ENCODE assay signal across 9 cellular contexts in genomic region chr20:56630086-56630493, GRCh38. TPM values are rescaled to one million over a fixed set of nuclear protein-coding genes. Genes with fewer than 3 reads are reported as not detected.
A peak's percentile ranks its signal among the peaks of the same experiment; 100 is the strongest.
DNase-seq lines count a peak whose midpoint lies in the region; ATAC-seq and TF ChIP-seq lines count a peak whose summit lies in the region.
"Had no signal": no experiment of that assay in that cellular context is flagged by ENCODE, and none has a peak within 500 bp of the region (broad histone marks: within the 10 kb centered on the region; RNA-seq: fewer than 3 reads in every experiment).

No MANE protein-coding gene starts in this region.

- WGBS in esophagus, 2 donors, result 1 to 4% methylated on average over 23 to 38 of the region's 38 CpGs

- peak overlapping the region; percentile 98 for H3K4me2 ChIP-seq in neural progenitor cell

- H3F3A ChIP-seq in neural progenitor cell (ENCODE audit: low read depth), result peaks cover 21% of the 10 kb centered on the region

- peaks cover 0 to 6% of the 10 kb centered on the region in 2 donors for H3K27me3 ChIP-seq in esophagus (ENCODE audit: control insufficient read depth in 1 of 2, insufficient read depth in 2 of 2, low read length in 2 of 2)
- peaks cover 83% of the 10 kb centered on the region for H3K27me3 ChIP-seq in neural progenitor cell

- peak overlapping the region; percentile 76 for H3K27ac Mint-ChIP-seq in neural progenitor cell
- H3K27ac Mint-ChIP-seq in natural killer cell, result no peak overlapping the region
- no peak overlapping the region for H3K27ac Mint-ChIP-seq in activated T-helper 2 cell treated with anti-CD3 and anti-CD28 coated beads, Interferon-gamma antibody, Interleukin-2, Interleukin-4, amounts not matched to agents 10 μg/mL and 5 μg/mL and 100 μg/mL, durations not matched to agents 14 hours and 24 hours and 36 hours

- H3K27ac ChIP-seq in esophagus (ENCODE audit: low read depth in 2 of 2, low read length in 1 of 2), result peak overlapping the region; percentile 91 to 95
- H3K27ac ChIP-seq in neural progenitor cell, result no peak overlapping the region

- peaks cover 6% of the 10 kb centered on the region for H3K36me3 Mint-ChIP-seq in neural progenitor cell
- H3K36me3 Mint-ChIP-seq in natural killer cell, result no peaks in the 10 kb centered on the region
- no peaks in the 10 kb centered on the region for H3K36me3 Mint-ChIP-seq in activated T-helper 2 cell treated with anti-CD3 and anti-CD28 coated beads, Interferon-gamma antibody, Interleukin-2, Interleukin-4, amounts not matched to agents 10 μg/mL and 5 μg/mL and 100 μg/mL, durations not matched to agents 14 hours and 24 hours and 36 hours (ENCODE audit: low read depth)

- no peak for DNase-seq in Right ventricle myocardium inferior (ENCODE audit: missing footprints)
- no peak for DNase-seq in cardiac septum (ENCODE audit: low spot score)
- DNase-seq in RPMI8226, result peak; percentile 86
- DNase-seq in neural progenitor cell (ENCODE audit: low spot score), result peak; percentile 95
- no peak for DNase-seq in natural killer cell
- no peak for DNase-seq in activated T-helper 2 cell treated with anti-CD3 and anti-CD28 coated beads, Interferon-gamma antibody, Interleukin-2, Interleukin-4, amounts not matched to agents 10 μg/mL and 5 μg/mL and 100 μg/mL, durations not matched to agents 14 hours and 24 hours and 36 hours (ENCODE audit: low spot score)

- peak overlapping the region; percentile 93 for H2AFZ ChIP-seq in neural progenitor cell (replicated peaks)

- no peaks in the 10 kb centered on the region for H3K79me2 ChIP-seq in neural progenitor cell (ENCODE audit: low read depth)

- H3K9me3 Mint-ChIP-seq in neural progenitor cell (no peaks in the 10 kb centered on the region), natural killer cell (no peaks in the 10 kb centered on the region)
- no peaks in the 10 kb centered on the region for H3K9me3 Mint-ChIP-seq in activated T-helper 2 cell treated with anti-CD3 and anti-CD28 coated beads, Interferon-gamma antibody, Interleukin-2, Interleukin-4, amounts not matched to agents 10 μg/mL and 5 μg/mL and 100 μg/mL, durations not matched to agents 14 hours and 24 hours and 36 hours
- H3K9me3 Mint-ChIP-seq: central memory CD8-positive, alpha-beta T cell had no signal

- H3K4me1 ChIP-seq in esophagus (ENCODE audit: control insufficient read depth in 2 of 2, insufficient read depth in 2 of 2, low read length in 1 of 2), result peaks cover 10 to 16% of the 10 kb centered on the region in 2 donors
- H3K4me1 ChIP-seq in neural progenitor cell, result peaks cover 53% of the 10 kb centered on the region

- ATAC-seq in Right ventricle myocardium inferior (peak; percentile 20), natural killer cell (no peak), HG03354 (IDR thresholded peaks at IDR 0.05; ENCODE audit: poor library complexity, severe bottlenecking, unreplicated experiment) (no peak)

- H3K36me3 ChIP-seq in esophagus (ENCODE audit: control insufficient read depth in 2 of 2, insufficient read depth in 2 of 2, low read length in 1 of 2) (peaks cover 0 to 6% of the 10 kb centered on the region in 2 donors), neural progenitor cell (no peaks in the 10 kb centered on the region)

- peaks cover 30% of the 10 kb centered on the region for H3K4me1 Mint-ChIP-seq in neural progenitor cell
- H3K4me1 Mint-ChIP-seq in natural killer cell, result no peaks in the 10 kb centered on the region
- peaks cover 7% of the 10 kb centered on the region for H3K4me1 Mint-ChIP-seq in activated T-helper 2 cell treated with anti-CD3 and anti-CD28 coated beads, Interferon-gamma antibody, Interleukin-2, Interleukin-4, amounts not matched to agents 10 μg/mL and 5 μg/mL and 100 μg/mL, durations not matched to agents 14 hours and 24 hours and 36 hours (ENCODE audit: low read depth)
- H3K4me1 Mint-ChIP-seq: central memory CD8-positive, alpha-beta T cell had no signal

- peak overlapping the region; percentile 81 to 85 for H3K4me3 ChIP-seq in esophagus (ENCODE audit: low read depth in 1 of 2, low read length in 2 of 2)
- H3K4me3 ChIP-seq in neural progenitor cell, result peak overlapping the region; percentile 67

- peaks cover 76% of the 10 kb centered on the region for H3K27me3 Mint-ChIP-seq in neural progenitor cell (ENCODE audit: insufficient read depth, low read depth)
- H3K27me3 Mint-ChIP-seq in natural killer cell (ENCODE audit: low read depth in 2 of 2), result peaks cover 39 to 56% of the 10 kb centered on the region in 2 donors
- H3K27me3 Mint-ChIP-seq in activated T-helper 2 cell treated with anti-CD3 and anti-CD28 coated beads, Interferon-gamma antibody, Interleukin-2, Interleukin-4, amounts not matched to agents 10 μg/mL and 5 μg/mL and 100 μg/mL, durations not matched to agents 14 hours and 24 hours and 36 hours (ENCODE audit: low read depth), result peaks cover 69% of the 10 kb centered on the region

- peaks cover 48% of the 10 kb centered on the region for H4K20me1 ChIP-seq in neural progenitor cell (ENCODE audit: low read depth)

- intact Hi-C loops in Right ventricle myocardium inferior (cut with DNase I), result no loop called here
- intact Hi-C loops in cardiac septum (cut with DNase I), result no loop called here
- intact Hi-C loops in natural killer cell (cut with micrococcal nuclease), result no loop called here
- intact Hi-C loops in activated T-helper 2 cell treated with anti-CD3 and anti-CD28 coated beads, Interferon-gamma antibody, Interleukin-2, Interleukin-4, amounts not matched to agents 10 μg/mL and 5 μg/mL and 100 μg/mL, durations not matched to agents 14 hours and 24 hours and 36 hours (cut with micrococcal nuclease), result no loop called here

- no peak overlapping the region for H3K9ac ChIP-seq in neural progenitor cell

- H3K4me3 Mint-ChIP-seq in neural progenitor cell (peak overlapping the region; percentile 88), natural killer cell (no peak overlapping the region)
- H3K4me3 Mint-ChIP-seq in activated T-helper 2 cell treated with anti-CD3 and anti-CD28 coated beads, Interferon-gamma antibody, Interleukin-2, Interleukin-4, amounts not matched to agents 10 μg/mL and 5 μg/mL and 100 μg/mL, durations not matched to agents 14 hours and 24 hours and 36 hours (ENCODE audit: low read depth), result no peak overlapping the region

- H3K9me3 ChIP-seq in esophagus (ENCODE audit: control insufficient read depth in 2 of 2, insufficient read depth in 1 of 2, low read depth in 1 of 2, low read length in 1 of 2) (no peaks in the 10 kb centered on the region), neural progenitor cell (ENCODE audit: low read depth) (no peaks in the 10 kb centered on the region)

- TF ChIP-seq CTCF in neural progenitor cell (IDR thresholded peaks at IDR 0.05) (peak; percentile 88), natural killer cell (IDR thresholded peaks at IDR 0.05) (no peak)

RNA-seq across cellular contexts. Expression of gene TFAP2C, which starts 1.0 kb away (rescaled TPM):
- total RNA-seq in Right ventricle myocardium inferior, result 0.22 TPM
- total RNA-seq in cardiac septum, result 0.22 TPM
- 10 to 100 TPM; 18.3 to 18.6 TPM for polyA plus RNA-seq in esophagus
- total RNA-seq in neural progenitor cell (ENCODE audit: low replicate concordance), result 0.60 and 1.1 TPM in 2 replicates
- not detected for total RNA-seq in natural killer cell
- not detected in 2 replicates for total RNA-seq in activated T-helper 2 cell treated with anti-CD3 and anti-CD28 coated beads, Interferon-gamma antibody, Interleukin-2, Interleukin-4, amounts not matched to agents 10 μg/mL and 5 μg/mL and 100 μg/mL, durations not matched to agents 14 hours and 24 hours and 36 hours

Comparison
In these comparisons a context has a peak if more than half of its experiments do, and no peak if none do; other contexts are left out.
1. DNase-seq: peak in RPMI8226 (single experiment) and neural progenitor cell (single experiment); none in Right ventricle myocardium inferior (single experiment), cardiac septum (single experiment), natural killer cell (single experiment) and activated T-helper 2 cell treated with anti-CD3 and anti-CD28 coated beads, Interferon-gamma antibody, Interleukin-2, Interleukin-4, amounts not matched to agents 10 μg/mL and 5 μg/mL and 100 μg/mL, durations not matched to agents 14 hours and 24 hours and 36 hours (single experiment).